25 cellular contexts compared by ENCODE assay signal in the genomic region with DNA sequence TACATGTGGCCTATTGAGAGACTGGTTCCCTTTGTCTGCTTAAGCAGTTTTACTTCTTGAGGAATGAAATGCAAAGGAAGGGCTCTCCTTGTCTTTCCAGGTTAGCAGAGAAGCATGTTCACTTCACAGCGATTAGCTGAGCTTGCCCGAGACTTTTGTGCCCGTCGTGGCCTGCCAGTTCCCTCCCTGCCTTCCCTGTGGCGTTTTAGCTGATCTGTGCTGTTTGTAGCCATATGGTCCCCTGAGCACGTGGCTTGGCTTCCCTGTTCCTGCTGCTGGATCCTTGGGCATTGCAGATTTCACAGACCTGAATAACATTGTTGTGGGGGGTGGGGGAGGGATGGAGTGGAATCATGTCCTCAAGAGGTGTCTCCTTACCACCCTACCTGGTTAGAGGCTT.
DNase-seq lines count a peak whose midpoint lies in the region; ATAC-seq and TF ChIP-seq lines count a peak whose summit lies in the region.
"Had no signal": no experiment of that assay in that cellular context is flagged by ENCODE, and none has a peak within 500 bp of the region (broad histone marks: within the 10 kb centered on the region; RNA-seq: fewer than 3 reads in every experiment).

No MANE protein-coding gene starts in this region.

- H3K23ac ChIP-seq in mesenchymal stem cell (ENCODE audit: low read length in 2 of 2) = no peak overlapping the region

- peaks cover 23 to 35% (median 27%) of the 10 kb centered on the region in 5 experiments for H3K9me3 Mint-ChIP-seq in brain

- H3K27ac Mint-ChIP-seq in brain = peak overlapping the region in 4 of 5 experiments; percentile 27 to 66 (median 61)
- H3K27ac Mint-ChIP-seq: activated CD4-positive, alpha-beta T cell treated with anti-CD3 and anti-CD28 coated beads for 36 hours; T-cell had no signal

- no peak overlapping the region for H2AK5ac ChIP-seq in mesenchymal stem cell (ENCODE audit: low read length, severe bottlenecking)

- H3K14ac ChIP-seq in mesenchymal stem cell (ENCODE audit: low read length in 2 of 2) = no peak overlapping the region

- H3K27ac ChIP-seq in BLaER1 = 0 out of 2 replicates have a peak overlapping the region, but pooled peaks have one; percentile 2
- no peak overlapping the region for H3K27ac ChIP-seq in mesenchymal stem cell (ENCODE audit: low read length, poor library complexity, severe bottlenecking)
- H3K27ac ChIP-seq: BLaER1 treated with 17β-estradiol and CSF1 and Interleukin-3, amounts not matched to agents 10 nM and 100 nM; Peyer's patch; SJSA1 had no signal

- no peak overlapping the region for H2BK120ac ChIP-seq in mesenchymal stem cell (ENCODE audit: low read depth, low read length)

- H3K36me3 Mint-ChIP-seq in brain = peaks cover 94% of the 10 kb centered on the region

- peaks cover 12% of the 10 kb centered on the region; the same call in 1 of the 2 replicates for H4K20me1 ChIP-seq in BLaER1

- H3K4me1 ChIP-seq in BLaER1 (no peaks in the 10 kb centered on the region), mesenchymal stem cell (ENCODE audit: control insufficient read depth, insufficient read depth, low read depth, low read length) (peaks cover 2% of the 10 kb centered on the region)
- H3K4me1 ChIP-seq: Peyer's patch, SJSA1 had no signal

- H3K36me3 ChIP-seq in BLaER1 (peaks cover 95% of the 10 kb centered on the region), mesenchymal stem cell (ENCODE audit: control insufficient read depth in 1 of 2, insufficient read depth in 2 of 2, low read depth in 1 of 2, low read length in 2 of 2) (peaks cover 17 to 71% of the 10 kb centered on the region in 2 experiments)

- H2BK12ac ChIP-seq in mesenchymal stem cell (ENCODE audit: low read length in 2 of 2) = no peak overlapping the region

- no peak for ATAC-seq in HG02884 (IDR thresholded peaks at IDR 0.05; ENCODE audit: unreplicated experiment)
- ATAC-seq in HG03571 (IDR thresholded peaks at IDR 0.05; ENCODE audit: unreplicated experiment) = no peak
- ATAC-seq: HCT116, HepG2, T-cell had no signal

- no peak overlapping the region for H2BK5ac ChIP-seq in mesenchymal stem cell (ENCODE audit: low read depth, low read length, poor library complexity, severe bottlenecking)

- no peak overlapping the region for H3K4me2 ChIP-seq in BLaER1
- no peak overlapping the region for H3K4me2 ChIP-seq in mesenchymal stem cell (ENCODE audit: low read length, poor library complexity, severe bottlenecking)
- H3K4me2 ChIP-seq: BLaER1 treated with 17β-estradiol and CSF1 and Interleukin-3, amounts not matched to agents 10 nM and 100 nM had no signal

- H2AFZ ChIP-seq in mesenchymal stem cell (ENCODE audit: low read depth, low read length) = no peak overlapping the region

- no peak overlapping the region for H4K91ac ChIP-seq in mesenchymal stem cell (ENCODE audit: low read length)

- peaks cover 32% of the 10 kb centered on the region for H3K9me3 ChIP-seq in BLaER1
- peaks cover 10% of the 10 kb centered on the region for H3K9me3 ChIP-seq in mesenchymal stem cell (ENCODE audit: control insufficient read depth, low read length)
- H3K9me3 ChIP-seq: Peyer's patch had no signal

- no peak overlapping the region for H3K4me3 ChIP-seq in BLaER1
- H3K4me3 ChIP-seq in mesenchymal stem cell (ENCODE audit: insufficient read depth in 1 of 2, low read depth in 1 of 2, low read length in 2 of 2) = no peak overlapping the region
- H3K4me3 ChIP-seq: BLaER1 treated with 17β-estradiol and CSF1 and Interleukin-3, amounts not matched to agents 10 nM and 100 nM; Peyer's patch; SJSA1 had no signal

- H3K4ac ChIP-seq in mesenchymal stem cell (ENCODE audit: low read depth in 1 of 2, low read length in 2 of 2) = no peak overlapping the region

- no peak for TF ChIP-seq CTCF in brain (conservative IDR thresholded peaks at IDR 0.05)

- no peak overlapping the region for H2BK15ac ChIP-seq in mesenchymal stem cell (ENCODE audit: low read depth, poor library complexity, severe bottlenecking)

- H3K27me3 Mint-ChIP-seq in brain = no peaks in the 10 kb centered on the region
- H3K27me3 Mint-ChIP-seq: activated CD4-positive, alpha-beta T cell treated with anti-CD3 and anti-CD28 coated beads for 36 hours; T-cell had no signal

- DNase-seq in NCI-H1694 (lab: John Stamatoyannopoulos, UW) = peak; percentile 91
- no peak for DNase-seq in mesenchymal stem cell
- no peak for DNase-seq in central memory CD4-positive, alpha-beta T cell
- no peak for DNase-seq in DMS53 (lab: John Stamatoyannopoulos, UW)
- DNase-seq: activated CD4-positive, alpha-beta T cell treated with anti-CD3 and anti-CD28 coated beads for 36 hours; activated CD8-positive, alpha-beta memory T cell treated with anti-CD3 and anti-CD28 coated beads for 24 hours; activated naive CD4-positive, alpha-beta T cell; activated T-cell treated with anti-CD3 and anti-CD28 coated beads, Interleukin-2, amount 50 U/mL, for 48 hours; Calu3; EL; kidney glomerular epithelial cell; mammary epithelial cell; NCI-H1092 treated with DMSO at 0.1 percent for 48 hours; NCI-H2081 treated with DMSO at 0.1 percent for 48 hours; NCI-H510A; Peyer's patch; T-cell had no signal

- peaks cover 36% of the 10 kb centered on the region for H3K79me1 ChIP-seq in mesenchymal stem cell (replicated peaks; ENCODE audit: low read length, poor library complexity, severe bottlenecking)

- no peak overlapping the region for H3K4me3 Mint-ChIP-seq in brain
- H3K4me3 Mint-ChIP-seq: activated CD4-positive, alpha-beta T cell treated with anti-CD3 and anti-CD28 coated beads for 36 hours; T-cell had no signal

- peaks cover 2% of the 10 kb centered on the region for H3K4me1 Mint-ChIP-seq in brain

- H3K18ac ChIP-seq in mesenchymal stem cell (ENCODE audit: low read depth in 1 of 2, low read length in 2 of 2) = no peak overlapping the region

- H3K9ac ChIP-seq in BLaER1 = no peak overlapping the region
- H3K9ac ChIP-seq in mesenchymal stem cell (ENCODE audit: low read length) = peak overlapping the region; percentile 3
- H3K9ac ChIP-seq: BLaER1 treated with 17β-estradiol and CSF1 and Interleukin-3, amounts not matched to agents 10 nM and 100 nM had no signal

- no peak overlapping the region for H4K8ac ChIP-seq in mesenchymal stem cell (ENCODE audit: low read length)

- over 99% methylated on average over 6 of the region's 6 CpGs for WGBS in mesenchymal stem cell

- no peaks in the 10 kb centered on the region for H3K27me3 ChIP-seq in BLaER1
- H3K27me3 ChIP-seq in mesenchymal stem cell (ENCODE audit: control insufficient read depth in 1 of 2, insufficient read depth in 1 of 2, low read length in 2 of 2) = no peaks in the 10 kb centered on the region
- H3K27me3 ChIP-seq: BLaER1 treated with 17β-estradiol and CSF1 and Interleukin-3, amounts not matched to agents 10 nM and 100 nM; Peyer's patch; SJSA1 had no signal
